In genomic region chr10:110022716-110023504, GRCh38 we compare ENCODE assay signal across 14 cellular contexts. TPM values are rescaled to one million over a fixed set of nuclear protein-coding genes. Genes with fewer than 3 reads are reported as not detected.
DNase-seq lines count a peak whose midpoint lies in the region; ATAC-seq and TF ChIP-seq lines count a peak whose summit lies in the region.
"Had no signal": no experiment of that assay in that cellular context is flagged by ENCODE, and none has a peak within 500 bp of the region (broad histone marks: within the 10 kb centered on the region; RNA-seq: fewer than 3 reads in every experiment).

No MANE protein-coding gene starts in this region.

- peaks cover 65% of the 10 kb centered on the region for H3K4me1 Mint-ChIP-seq in activated T-cell treated with anti-CD3 and anti-CD28 coated beads, Interleukin-2, amount 50 U/mL, for 72 hours (ENCODE audit: low read depth)
- peaks cover 13% of the 10 kb centered on the region for H3K4me1 Mint-ChIP-seq in endodermal cell
- H3K4me1 Mint-ChIP-seq in stimulated activated memory B cell treated with anti-CD40 and anti-IgM and Interleukin-4, amounts not matched to agents 10 μg/mL and 1 μg/mL and 100 μg/mL, for 72 hours, result peaks cover 40% of the 10 kb centered on the region

- peak overlapping the region; percentile 10 for H3K27ac Mint-ChIP-seq in activated T-cell treated with anti-CD3 and anti-CD28 coated beads, Interleukin-2, amount 50 U/mL, for 72 hours
- H3K27ac Mint-ChIP-seq in endodermal cell, result peak overlapping the region; percentile 4
- peak overlapping the region; percentile 35 for H3K27ac Mint-ChIP-seq in stimulated activated memory B cell treated with anti-CD40 and anti-IgM and Interleukin-4, amounts not matched to agents 10 μg/mL and 1 μg/mL and 100 μg/mL, for 72 hours

- H3K4me3 ChIP-seq in endodermal cell (ENCODE audit: low read length), result peak overlapping the region; percentile 6
- H3K4me3 ChIP-seq: thoracic aorta had no signal

- H3K27ac ChIP-seq in endodermal cell (ENCODE audit: low read depth, low read length), result no peak overlapping the region
- H3K27ac ChIP-seq: parathyroid adenoma, thoracic aorta had no signal

- no peak for TF ChIP-seq CTCF in endodermal cell (conservative IDR thresholded peaks at IDR 0.05)

- H3K9ac ChIP-seq in endodermal cell (ENCODE audit: extremely low read depth, low read length, poor library complexity, severe bottlenecking), result no peak overlapping the region
- H3K9ac ChIP-seq: parathyroid adenoma had no signal

- H3K27me3 ChIP-seq in endodermal cell (ENCODE audit: control insufficient read depth, insufficient read depth, low read length, poor library complexity, severe bottlenecking), result no peaks in the 10 kb centered on the region

- no peaks in the 10 kb centered on the region for H3K36me3 ChIP-seq in endodermal cell (ENCODE audit: control insufficient read depth, insufficient read depth, low read length)
- H3K36me3 ChIP-seq: thoracic aorta had no signal

- ATAC-seq in activated T-cell treated with anti-CD3 and anti-CD28 coated beads, Interleukin-2, amount 50 U/mL, for 72 hours (replicated peaks in 1 of 2), result no peak
- ATAC-seq in stimulated activated memory B cell treated with anti-CD40 and anti-IgM and Interleukin-4, amounts not matched to agents 10 μg/mL and 1 μg/mL and 100 μg/mL, for 72 hours, result no peak
- ATAC-seq in HG03442 (IDR thresholded peaks at IDR 0.05; ENCODE audit: unreplicated experiment), result no peak

- H3K27me3 Mint-ChIP-seq in activated T-cell treated with anti-CD3 and anti-CD28 coated beads, Interleukin-2, amount 50 U/mL, for 72 hours (ENCODE audit: low read depth), result no peaks in the 10 kb centered on the region
- no peaks in the 10 kb centered on the region for H3K27me3 Mint-ChIP-seq in endodermal cell (ENCODE audit: insufficient read depth)
- no peaks in the 10 kb centered on the region for H3K27me3 Mint-ChIP-seq in stimulated activated memory B cell treated with anti-CD40 and anti-IgM and Interleukin-4, amounts not matched to agents 10 μg/mL and 1 μg/mL and 100 μg/mL, for 72 hours

- no peaks in the 10 kb centered on the region for H3K36me3 Mint-ChIP-seq in activated T-cell treated with anti-CD3 and anti-CD28 coated beads, Interleukin-2, amount 50 U/mL, for 72 hours (ENCODE audit: insufficient read depth in 2 of 2)
- H3K36me3 Mint-ChIP-seq in endodermal cell (ENCODE audit: low read depth), result peaks cover 3% of the 10 kb centered on the region
- no peaks in the 10 kb centered on the region for H3K36me3 Mint-ChIP-seq in stimulated activated memory B cell treated with anti-CD40 and anti-IgM and Interleukin-4, amounts not matched to agents 10 μg/mL and 1 μg/mL and 100 μg/mL, for 72 hours

- H3K9me3 ChIP-seq in endodermal cell (ENCODE audit: control insufficient read depth, low read length), result no peaks in the 10 kb centered on the region
- H3K9me3 ChIP-seq: thoracic aorta had no signal

- no peak for DNase-seq in activated T-cell treated with anti-CD3 and anti-CD28 coated beads, Interleukin-2, amount 50 U/mL, for 72 hours
- no peak for DNase-seq in activated T-cell treated with anti-CD3 and anti-CD28 coated beads for 4 hours
- peak; percentile 46 for DNase-seq in OCI-M1 (lab: John Stamatoyannopoulos, UW)
- no peak for DNase-seq in endodermal cell
- no peak for DNase-seq in stimulated activated CD4-positive, alpha-beta T cell treated with anti-CD3 and anti-CD28 coated beads, Interleukin-2, amount 100 ng/mL, for 48 hours
- DNase-seq in middle frontal gyrus (ENCODE audit: extremely low spot score, low spot score), result no peak
- DNase-seq: activated CD8-positive, alpha-beta memory T cell treated with anti-CD3 and anti-CD28 coated beads, Interleukin-2, amount 50 U/mL, for 48 hours; amniotic stem cell; NCI-H187 treated with DMSO at 0.1 percent for 48 hours; NCI-H69 had no signal

- H3K4me1 ChIP-seq in endodermal cell (ENCODE audit: control insufficient read depth, insufficient read depth, low read length), result peaks cover 3% of the 10 kb centered on the region
- H3K4me1 ChIP-seq: parathyroid adenoma had no signal

- 68 to 77% methylated on average over 2 of the region's 2 CpGs for WGBS in endodermal cell (ENCODE audit: insufficient coverage in 1 of 2, insufficient read length in 1 of 2), 2 experiments

- H3K4me3 Mint-ChIP-seq in activated T-cell treated with anti-CD3 and anti-CD28 coated beads, Interleukin-2, amount 50 U/mL, for 72 hours, result peak overlapping the region in 1 of 2 donors; percentile 4
- no peak overlapping the region for H3K4me3 Mint-ChIP-seq in endodermal cell
- H3K4me3 Mint-ChIP-seq in stimulated activated memory B cell treated with anti-CD40 and anti-IgM and Interleukin-4, amounts not matched to agents 10 μg/mL and 1 μg/mL and 100 μg/mL, for 72 hours, result no peak overlapping the region

- H3K9me3 Mint-ChIP-seq in activated T-cell treated with anti-CD3 and anti-CD28 coated beads, Interleukin-2, amount 50 U/mL, for 72 hours, result no peaks in the 10 kb centered on the region
- no peaks in the 10 kb centered on the region for H3K9me3 Mint-ChIP-seq in endodermal cell
- no peaks in the 10 kb centered on the region for H3K9me3 Mint-ChIP-seq in stimulated activated memory B cell treated with anti-CD40 and anti-IgM and Interleukin-4, amounts not matched to agents 10 μg/mL and 1 μg/mL and 100 μg/mL, for 72 hours

RNA-seq across cellular contexts. Expression of gene ADD3, which starts 15.1 kb away (rescaled TPM):
- 100 to 1,000 TPM in 1 of 2 donors, 10 to 100 TPM in 1; 97.9 to 122 TPM for total RNA-seq in activated T-cell treated with anti-CD3 and anti-CD28 coated beads, Interleukin-2, amount 50 U/mL, for 72 hours
- 100 to 1,000 TPM; 183 to 241 TPM for total RNA-seq in endodermal cell
- 105 TPM for polyA plus RNA-seq in endodermal cell (2013, experiment 1 of 2)
- polyA plus RNA-seq in endodermal cell (2013, experiment 2 of 2), result 104 TPM
